In the genomic region with DNA sequence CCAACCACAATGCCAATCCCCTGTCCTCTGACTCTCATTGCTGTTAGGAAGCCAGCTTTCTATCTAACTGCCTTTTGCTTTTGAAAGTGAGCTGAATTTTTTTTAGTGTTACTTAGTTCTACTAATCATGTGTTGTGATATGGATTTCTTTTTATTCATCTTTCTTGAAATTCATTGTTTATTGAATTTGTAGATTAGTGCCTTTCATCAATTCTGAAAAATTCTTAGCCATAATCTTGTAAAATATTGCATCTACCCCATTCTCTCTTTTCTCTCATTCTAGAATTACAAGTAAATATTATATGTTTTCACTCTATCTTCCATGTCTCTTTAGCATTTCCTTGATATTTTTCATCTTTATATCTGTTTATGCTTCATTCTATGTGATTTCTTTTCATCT, we compare ENCODE assay signal across 27 cellular contexts.
"Had no signal": no experiment of that assay in that cellular context is flagged by ENCODE, and none has a peak within 500 bp of the region (broad histone marks: within the 10 kb centered on the region; RNA-seq: fewer than 3 reads in every experiment).

No MANE protein-coding gene starts in this region.

- H3K27me3 ChIP-seq: stomach, suprapubic skin, testis, thyroid gland, tibial nerve, transverse colon, upper lobe of left lung, upper lobe of right lung, uterus, vagina had no signal

- H3K36me3 ChIP-seq: stomach, suprapubic skin, thoracic aorta, thyroid gland, tibial nerve, transverse colon, upper lobe of left lung, upper lobe of right lung, uterus, vagina had no signal

- H3K4me1 ChIP-seq: stomach, suprapubic skin, testis, thyroid gland, tibial nerve, transverse colon, upper lobe of left lung, upper lobe of right lung, uterus, vagina had no signal

- H3K9me3 Mint-ChIP-seq: type B pancreatic cell had no signal

- H3K27ac Mint-ChIP-seq: stimulated activated effector memory CD8-positive, alpha-beta T cell treated with anti-CD3 and anti-CD28 coated beads, Interleukin-12 subunit alpha, Interleukin-12 subunit beta, amount 100 ng/mL, for 72 hours; stimulated activated memory B cell treated with anti-CD40 and anti-IgM and Interleukin-4, amounts not matched to agents 10 μg/mL and 1 μg/mL and 100 μg/mL, for 72 hours; stimulated activated naive B cell treated with anti-CD40 and anti-IgM and Interleukin-4, amounts not matched to agents 10 μg/mL and 1 μg/mL and 100 μg/mL, for 72 hours; stimulated activated naive CD8-positive, alpha-beta T cell treated with anti-CD3 and anti-CD28 coated beads, Interleukin-15, amount 100 ng/mL, for 72 hours; stimulated activated naive CD8-positive, alpha-beta T cell treated with anti-CD3 and anti-CD28 coated beads, Interleukin-15, Interleukin-2, amounts not matched to agents 100 ng/mL and 50 ng/mL, for 24 hours; type B pancreatic cell had no signal

- H3K27ac ChIP-seq: stomach, suprapubic skin, testis, thoracic aorta, thyroid gland, tibial nerve, transverse colon, upper lobe of left lung, upper lobe of right lung, uterus, vagina had no signal

- ATAC-seq: stimulated activated effector memory CD8-positive, alpha-beta T cell treated with anti-CD3 and anti-CD28 coated beads, Interleukin-12 subunit alpha, Interleukin-12 subunit beta, amount 100 ng/mL, for 72 hours; stimulated activated memory B cell treated with anti-CD40 and anti-IgM and Interleukin-4, amounts not matched to agents 10 μg/mL and 1 μg/mL and 100 μg/mL, for 72 hours; stimulated activated naive B cell treated with anti-CD40 and anti-IgM and Interleukin-4, amounts not matched to agents 10 μg/mL and 1 μg/mL and 100 μg/mL, for 72 hours; stimulated activated naive CD8-positive, alpha-beta T cell treated with anti-CD3 and anti-CD28 coated beads, Interleukin-15, amount 100 ng/mL, for 72 hours; stimulated activated naive CD8-positive, alpha-beta T cell treated with anti-CD3 and anti-CD28 coated beads, Interleukin-15, Interleukin-2, amounts not matched to agents 100 U/mL and 50 U/mL, for 24 hours; upper lobe of right lung had no signal

- H3K9me3 ChIP-seq: testis, thyroid gland, transverse colon, upper lobe of left lung, upper lobe of right lung, uterus, vagina had no signal

- DNase-seq: stimulated activated CD4-positive, alpha-beta T cell treated with anti-CD3 and anti-CD28 coated beads, Interleukin-2, amount 100 ng/mL, for 48 hours; stimulated activated CD4-positive, alpha-beta T cell treated with anti-CD3 and anti-CD28 coated beads, Interleukin-4, amount 100 ng/mL, for 1 hour; stimulated activated CD4-positive, alpha-beta T cell treated with anti-CD3 and anti-CD28 coated beads, Interleukin-4, amount 100 ng/mL, for 24 hours; stimulated activated CD4-positive, alpha-beta T cell treated with anti-CD3 and anti-CD28 coated beads, Interleukin-4, amount 100 ng/mL, for 4 hours; stimulated activated CD8-positive, alpha-beta memory T cell treated with anti-CD3 and anti-CD28 coated beads, Interleukin-4, amount 100 ng/mL, for 48 hours; stimulated activated naive B cell treated with anti-CD40 and anti-IgM and Interleukin-4, amounts not matched to agents 10 μg/mL and 1 μg/mL and 100 μg/mL, for 72 hours; stimulated activated naive CD4-positive, alpha-beta T cell; stimulated activated naive CD4-positive, alpha-beta T cell treated with Interleukin-2 at 50 U/mL for 16 hours; stimulated activated naive CD8-positive, alpha-beta T cell treated with anti-CD3 and anti-CD28 coated beads, Interleukin-15, amount 100 ng/mL, for 72 hours; stimulated activated naive CD8-positive, alpha-beta T cell treated with anti-CD3 and anti-CD28 coated beads, Interleukin-15, Interleukin-2, amounts not matched to agents 100 U/mL and 50 U/mL, for 24 hours; stomach; substantia nigra; testis; thyroid gland; transverse colon; trophoblast cell; upper lobe of left lung; upper lobe of right lung; uterus had no signal

- H3K4me3 ChIP-seq: stomach, suprapubic skin, testis, thoracic aorta, thyroid gland, tibial nerve, transverse colon, upper lobe of left lung, upper lobe of right lung, uterus, vagina had no signal

- H3K27me3 Mint-ChIP-seq: stimulated activated memory B cell treated with anti-CD40 and anti-IgM and Interleukin-4, amounts not matched to agents 10 μg/mL and 1 μg/mL and 100 μg/mL, for 72 hours; stimulated activated naive B cell treated with anti-CD40 and anti-IgM and Interleukin-4, amounts not matched to agents 10 μg/mL and 1 μg/mL and 100 μg/mL, for 72 hours; stimulated activated naive CD8-positive, alpha-beta T cell treated with anti-CD3 and anti-CD28 coated beads, Interleukin-15, amount 100 ng/mL, for 72 hours; stimulated activated naive CD8-positive, alpha-beta T cell treated with anti-CD3 and anti-CD28 coated beads, Interleukin-15, Interleukin-2, amounts not matched to agents 100 ng/mL and 50 ng/mL, for 24 hours; type B pancreatic cell had no signal

- H3K4me3 Mint-ChIP-seq: stimulated activated effector memory CD8-positive, alpha-beta T cell treated with anti-CD3 and anti-CD28 coated beads, Interleukin-12 subunit alpha, Interleukin-12 subunit beta, amount 100 ng/mL, for 72 hours; stimulated activated memory B cell treated with anti-CD40 and anti-IgM and Interleukin-4, amounts not matched to agents 10 μg/mL and 1 μg/mL and 100 μg/mL, for 72 hours; stimulated activated naive B cell treated with anti-CD40 and anti-IgM and Interleukin-4, amounts not matched to agents 10 μg/mL and 1 μg/mL and 100 μg/mL, for 72 hours; stimulated activated naive CD8-positive, alpha-beta T cell treated with anti-CD3 and anti-CD28 coated beads, Interleukin-15, amount 100 ng/mL, for 72 hours; stimulated activated naive CD8-positive, alpha-beta T cell treated with anti-CD3 and anti-CD28 coated beads, Interleukin-15, Interleukin-2, amounts not matched to agents 100 ng/mL and 50 ng/mL, for 24 hours; type B pancreatic cell had no signal

- H3K4me1 Mint-ChIP-seq: stimulated activated effector memory CD8-positive, alpha-beta T cell treated with anti-CD3 and anti-CD28 coated beads, Interleukin-12 subunit alpha, Interleukin-12 subunit beta, amount 100 ng/mL, for 72 hours; stimulated activated memory B cell treated with anti-CD40 and anti-IgM and Interleukin-4, amounts not matched to agents 10 μg/mL and 1 μg/mL and 100 μg/mL, for 72 hours had no signal
